In genomic region chr6:20817806-20818320, GRCh38 we compare ENCODE assay signal across 1 cellular context.
TF ChIP-seq lines count a peak whose summit lies in the region.

No MANE protein-coding gene starts in this region.

TF ChIP-seq in HepG2, 621 proteins besides CTCF, POLR2A, EP300 and RAD21 (continued from another document):
- TF ChIP-seq BATF2 (CRISPR knock-in tag; IDR thresholded peaks at IDR 0.05) (no peak), RBM39 (IDR thresholded peaks at IDR 0.05; ENCODE audit: low read depth, low read length, poor library complexity, severe bottlenecking) (no peak), ZBTB38 (CRISPR knock-in tag; IDR thresholded peaks at IDR 0.05) (no peak), MTERF4 (CRISPR knock-in tag; IDR thresholded peaks at IDR 0.05) (no peak), ZBTB7B (CRISPR knock-in tag; IDR thresholded peaks at IDR 0.05) (no peak), MXD1 (CRISPR knock-in tag; IDR thresholded peaks at IDR 0.05) (no peak)
